Comparison of ENCODE assay signal across 21 cellular contexts in genomic region chr3:37132334-37132733, GRCh38. TPM values are rescaled to one million over a fixed set of nuclear protein-coding genes. Genes with fewer than 3 reads are reported as not detected.
DNase-seq lines count a peak whose midpoint lies in the region; ATAC-seq, FAIRE-seq and TF ChIP-seq lines count a peak whose summit lies in the region.
"Had no signal": no experiment of that assay in that cellular context is flagged by ENCODE, and none has a peak within 500 bp of the region (broad histone marks: within the 10 kb centered on the region; RNA-seq: fewer than 3 reads in every experiment).

No MANE protein-coding gene starts in this region.

- H3K27ac Mint-ChIP-seq in activated T-helper 1 cell treated with anti-CD3 and anti-CD28 coated beads, Interleukin-12 subunit alpha, Interleukin-12 subunit beta, Interleukin-2, Interleukin-4 antibody, amounts not matched to agents 30 ng/mL and 10 ng/mL and 1 ng/mL, durations not matched to agents 14 hours and 24 hours and 36 hours, result no peak overlapping the region
- H3K27ac Mint-ChIP-seq: CD8-positive, alpha-beta memory T cell had no signal

- H3K36me3 ChIP-seq in left ventricle myocardium inferior (peaks cover 2% of the 10 kb centered on the region), right atrium auricular region (no peaks in the 10 kb centered on the region), left lung (no peaks in the 10 kb centered on the region), spleen (peaks cover 0 to 14% (median 0%) of the 10 kb centered on the region in 6 donors)

- intact Hi-C loops in left ventricle myocardium inferior (cut with micrococcal nuclease) (no loop called here), left lung (cut with DNase I) (no loop called here), spleen (cut with DNase I; ENCODE audit: low total_unique reads) (no loop called here)
- intact Hi-C loops in activated T-helper 1 cell treated with anti-CD3 and anti-CD28 coated beads, Interleukin-12 subunit alpha, Interleukin-12 subunit beta, Interleukin-2, Interleukin-4 antibody, amounts not matched to agents 30 ng/mL and 10 ng/mL and 1 ng/mL, durations not matched to agents 14 hours and 24 hours and 36 hours (cut with micrococcal nuclease), result loop anchor here (5.0 kb wide), 1 partner anchor 40 kb away; the partner anchor contains the start of gene LRRFIP2

- H3K4me1 Mint-ChIP-seq in activated T-helper 1 cell treated with anti-CD3 and anti-CD28 coated beads, Interleukin-12 subunit alpha, Interleukin-12 subunit beta, Interleukin-2, Interleukin-4 antibody, amounts not matched to agents 30 ng/mL and 10 ng/mL and 1 ng/mL, durations not matched to agents 14 hours and 24 hours and 36 hours (ENCODE audit: low read depth), result peaks cover 24% of the 10 kb centered on the region

- peak; percentile 60 for FAIRE-seq in colon (lab: Jason Lieb, UNC)
- FAIRE-seq: GM12891, H1 had no signal

- TF ChIP-seq CTCF in left ventricle myocardium inferior (IDR thresholded peaks at IDR 0.05; ENCODE audit: borderline replicate concordance) (no peak), right atrium auricular region (IDR thresholded peaks at IDR 0.05) (no peak), left lung (IDR thresholded peaks at IDR 0.05) (no peak), spleen (IDR thresholded peaks at IDR 0.05 in 8 of 11, conservative IDR thresholded peaks at IDR 0.05 in 3 of 11) (no peak)

- no peak for TF ChIP-seq POLR2A in spleen (IDR thresholded peaks at IDR 0.05)

- DNase-seq in left ventricle myocardium inferior, result no peak
- no peak for DNase-seq in right atrium auricular region (ENCODE audit: low spot score)
- no peak for DNase-seq in left lung
- no peak for DNase-seq in spleen
- DNase-seq in activated T-helper 1 cell treated with anti-CD3 and anti-CD28 coated beads, Interleukin-12 subunit alpha, Interleukin-12 subunit beta, Interleukin-2, Interleukin-4 antibody, amounts not matched to agents 30 ng/mL and 10 ng/mL and 1 ng/mL, durations not matched to agents 14 hours and 24 hours and 36 hours (ENCODE audit: low spot score), result no peak
- no peak for DNase-seq in kidney tubule cell (ENCODE audit: low spot score)
- DNase-seq: CD8-positive, alpha-beta memory T cell; GF-D8; NCI-H1105 treated with DMSO at 0.1 percent for 48 hours; NCI-H1694 treated with DMSO at 0.1 percent for 48 hours; NCI-H2107; NCI-H2227 treated with DMSO at 0.1 percent for 48 hours; NCI-H524; SHP77 treated with DMSO at 0.1 percent for 48 hours had no signal

- no peak overlapping the region for H3K4me3 ChIP-seq in left ventricle myocardium inferior
- H3K4me3 ChIP-seq in right atrium auricular region, result no peak overlapping the region
- H3K4me3 ChIP-seq in left lung, result no peak overlapping the region
- no peak overlapping the region for H3K4me3 ChIP-seq in spleen
- H3K4me3 ChIP-seq: BLaER1 treated with 17β-estradiol and CSF1 and Interleukin-3, amounts not matched to agents 10 nM and 100 nM had no signal

- WGBS in spleen, 5 donors, result 93 to 98% (median 96%) methylated on average over 1 of the region's 1 CpG

- H3K4me1 ChIP-seq in left ventricle myocardium inferior (peaks cover 61% of the 10 kb centered on the region), right atrium auricular region (peaks cover 0 to 42% of the 10 kb centered on the region in 2 donors), left lung (peaks cover 9 to 55% of the 10 kb centered on the region in 2 donors), spleen (peaks cover 0 to 88% (median 25%) of the 10 kb centered on the region in 6 donors)

- H3K27ac ChIP-seq in left ventricle myocardium inferior (replicated peaks) (peak overlapping the region; percentile 37), right atrium auricular region (peak overlapping the region in 1 of 2 donors; percentile 65), left lung (no peak overlapping the region), spleen (peak overlapping the region; percentile 53 to 83 (median 72))
- H3K27ac ChIP-seq: BLaER1 treated with 17β-estradiol and CSF1 and Interleukin-3, amounts not matched to agents 10 nM and 100 nM had no signal

- peak; percentile 30 for ATAC-seq in left lung
- no peak for ATAC-seq in GM21528 (IDR thresholded peaks at IDR 0.05; ENCODE audit: low FRiP score, unreplicated experiment)
- ATAC-seq: Panc1 had no signal

- no peaks in the 10 kb centered on the region for H3K9me3 Mint-ChIP-seq in activated T-helper 1 cell treated with anti-CD3 and anti-CD28 coated beads, Interleukin-12 subunit alpha, Interleukin-12 subunit beta, Interleukin-2, Interleukin-4 antibody, amounts not matched to agents 30 ng/mL and 10 ng/mL and 1 ng/mL, durations not matched to agents 14 hours and 24 hours and 36 hours
- H3K9me3 Mint-ChIP-seq: CD8-positive, alpha-beta memory T cell; IgD-negative memory B cell had no signal

- no peak overlapping the region for H3K4me3 Mint-ChIP-seq in activated T-helper 1 cell treated with anti-CD3 and anti-CD28 coated beads, Interleukin-12 subunit alpha, Interleukin-12 subunit beta, Interleukin-2, Interleukin-4 antibody, amounts not matched to agents 30 ng/mL and 10 ng/mL and 1 ng/mL, durations not matched to agents 14 hours and 24 hours and 36 hours
- H3K4me3 Mint-ChIP-seq: CD8-positive, alpha-beta memory T cell; IgD-negative memory B cell had no signal

- H3K36me3 Mint-ChIP-seq in activated T-helper 1 cell treated with anti-CD3 and anti-CD28 coated beads, Interleukin-12 subunit alpha, Interleukin-12 subunit beta, Interleukin-2, Interleukin-4 antibody, amounts not matched to agents 30 ng/mL and 10 ng/mL and 1 ng/mL, durations not matched to agents 14 hours and 24 hours and 36 hours (ENCODE audit: low read depth), result peaks cover 3% of the 10 kb centered on the region

- H3K9me3 ChIP-seq in left ventricle myocardium inferior (replicated peaks) (no peaks in the 10 kb centered on the region), right atrium auricular region (no peaks in the 10 kb centered on the region), left lung (no peaks in the 10 kb centered on the region), spleen (no peaks in the 10 kb centered on the region)
- H3K9me3 ChIP-seq: BLaER1 treated with 17β-estradiol and CSF1 and Interleukin-3, amounts not matched to agents 10 nM and 100 nM had no signal

- H3K27me3 Mint-ChIP-seq in activated T-helper 1 cell treated with anti-CD3 and anti-CD28 coated beads, Interleukin-12 subunit alpha, Interleukin-12 subunit beta, Interleukin-2, Interleukin-4 antibody, amounts not matched to agents 30 ng/mL and 10 ng/mL and 1 ng/mL, durations not matched to agents 14 hours and 24 hours and 36 hours (ENCODE audit: insufficient read depth), result no peaks in the 10 kb centered on the region
- H3K27me3 Mint-ChIP-seq: CD8-positive, alpha-beta memory T cell; IgD-negative memory B cell had no signal

- H3K27me3 ChIP-seq in left ventricle myocardium inferior (ENCODE audit: low read depth) (no peaks in the 10 kb centered on the region), right atrium auricular region (no peaks in the 10 kb centered on the region), left lung (no peaks in the 10 kb centered on the region), spleen (replicated peaks in 1 of 7) (no peaks in the 10 kb centered on the region)
- H3K27me3 ChIP-seq: BLaER1 treated with 17β-estradiol and CSF1 and Interleukin-3, amounts not matched to agents 10 nM and 100 nM had no signal

RNA-seq across cellular contexts. Expression of gene LRRFIP2, which starts 42.0 kb away (rescaled TPM):
- total RNA-seq in left ventricle myocardium inferior (155 TPM), right atrium auricular region (100 to 1,000 TPM in 1 of 2 donors, 10 to 100 TPM in 1; 82.3 to 142 TPM), left lung (10 to 100 TPM; 52.6 to 60.3 TPM), spleen (100 to 1,000 TPM in 4 of 7 donors, 10 to 100 TPM in 3; 73.5 to 111 (median 104) TPM)
- 10 to 100 TPM; 18.9 to 50.0 (median 30.5) TPM for polyA plus RNA-seq in spleen
- 26.2 and 28.6 TPM in 2 replicates for total RNA-seq in activated T-helper 1 cell treated with anti-CD3 and anti-CD28 coated beads, Interleukin-12 subunit alpha, Interleukin-12 subunit beta, Interleukin-2, Interleukin-4 antibody, amounts not matched to agents 30 ng/mL and 10 ng/mL and 1 ng/mL, durations not matched to agents 14 hours and 24 hours and 36 hours

Comparison
In these comparisons a context has a peak if more than half of its experiments do, and no peak if none do; other contexts are left out.
1. H3K27ac ChIP-seq: peak in left ventricle myocardium inferior (single experiment) and spleen (8 of 8); none in left lung (0 of 2).